ENCODE assay signal across 16 cellular contexts in the genomic region with DNA sequence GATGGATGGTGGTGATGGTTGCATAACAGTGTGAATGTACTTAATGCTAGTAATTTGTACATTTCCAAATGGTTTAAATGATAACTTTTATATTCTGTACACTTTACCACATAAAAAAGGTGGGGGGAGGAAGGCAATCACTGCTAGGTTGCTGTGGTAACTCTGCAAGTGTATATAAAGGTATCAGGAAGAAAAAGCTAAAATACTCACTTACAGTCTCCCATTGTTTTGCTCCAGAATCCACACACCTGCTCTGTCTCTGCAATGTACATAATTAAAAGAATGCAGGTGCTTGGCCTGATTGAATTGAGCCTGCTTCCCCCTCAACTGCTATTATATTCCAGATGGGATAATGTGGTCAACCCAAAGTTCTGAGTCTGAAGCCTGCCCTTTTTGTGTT. TPM values are rescaled to one million over a fixed set of nuclear protein-coding genes. Genes with fewer than 3 reads are reported as not detected.
"Had no signal": no experiment of that assay in that cellular context is flagged by ENCODE, and none has a peak within 500 bp of the region (broad histone marks: within the 10 kb centered on the region; RNA-seq: fewer than 3 reads in every experiment).

No MANE protein-coding gene starts in this region.

RNA-seq across cellular contexts. Expression of gene LGALS9B, which starts 6.7 kb away (rescaled TPM):
- total RNA-seq: activated naive CD4-positive, alpha-beta T cell treated with anti-CD3 and anti-CD28 coated beads for 36 hours; activated naive CD4-positive, alpha-beta T cell treated with anti-CD3 and anti-CD28 coated beads, Interleukin-2, amount 50 U/mL, for 72 hours; activated naive CD8-positive, alpha-beta T cell treated with anti-CD3 and anti-CD28 coated beads for 36 hours; activated T-cell treated with anti-CD3 and anti-CD28 coated beads, Interleukin-2, amount 50 U/mL, for 4 hours; activated T-cell treated with anti-CD3 and anti-CD28 coated beads, Interleukin-2, amount 50 U/mL, for 72 hours; activated T-helper 1 cell treated with anti-CD3 and anti-CD28 coated beads, Interleukin-12 subunit alpha, Interleukin-12 subunit beta, Interleukin-2, Interleukin-4 antibody, amounts not matched to agents 30 ng/mL and 10 ng/mL and 1 ng/mL, durations not matched to agents 14 hours and 24 hours and 36 hours; activated T-helper 17 cell treated with anti-CD3 and anti-CD28 coated beads, Interleukin-2, amount 50 U/mL, for 72 hours; activated T-helper 2 cell treated with anti-CD3 and anti-CD28 coated beads, Interferon-gamma antibody, Interleukin-2, Interleukin-4, amounts not matched to agents 10 μg/mL and 5 μg/mL and 100 μg/mL, durations not matched to agents 14 hours and 24 hours and 36 hours; adrenal gland; ascending aorta; astrocyte; body of pancreas; cardiac muscle cell; cardiac septum; cerebellum; chondrocyte had no signal
